ENCODE assay signal across 20 cellular contexts in the genomic region with DNA sequence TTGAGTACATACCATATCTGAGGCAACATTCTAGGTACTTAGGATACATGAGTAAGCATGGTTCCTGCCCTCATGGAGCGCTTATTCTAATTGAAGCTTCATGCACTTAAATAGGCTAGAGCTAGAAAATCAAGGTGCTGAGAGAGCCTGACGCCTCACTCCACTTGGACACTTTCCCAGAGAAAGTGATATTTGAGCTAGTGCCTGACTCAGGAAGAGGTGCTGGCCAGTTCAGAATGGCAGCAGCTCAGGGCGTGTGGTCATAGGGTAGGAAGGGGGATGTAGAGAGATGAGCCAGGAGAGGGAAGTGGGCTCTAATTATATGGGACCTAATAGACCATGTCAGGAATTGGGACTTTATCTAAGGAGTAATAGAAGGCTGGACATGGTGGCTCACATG. TPM values are rescaled to one million over a fixed set of nuclear protein-coding genes. Genes with fewer than 3 reads are reported as not detected.
DNase-seq lines count a peak whose midpoint lies in the region; ATAC-seq, FAIRE-seq and TF ChIP-seq lines count a peak whose summit lies in the region.
"Had no signal": no experiment of that assay in that cellular context is flagged by ENCODE, and none has a peak within 500 bp of the region (broad histone marks: within the 10 kb centered on the region; RNA-seq: fewer than 3 reads in every experiment).

No MANE protein-coding gene starts in this region.

- H3K36me3 ChIP-seq in PC-3 (ENCODE audit: low read depth, low read length) (peaks cover 3% of the 10 kb centered on the region), mesendoderm (ENCODE audit: control insufficient read depth, insufficient read depth, low read length) (peaks cover 2% of the 10 kb centered on the region)

- no peak overlapping the region for H3K4ac ChIP-seq in mesendoderm (ENCODE audit: low read depth, low read length)

- H3K4me3 Mint-ChIP-seq in neural crest cell, result no peak overlapping the region
- no peak overlapping the region for H3K4me3 Mint-ChIP-seq in activated CD8-positive, alpha-beta T cell treated with anti-CD3 and anti-CD28 coated beads for 36 hours
- H3K4me3 Mint-ChIP-seq: activated naive CD8-positive, alpha-beta T cell; CD4-positive, CD25-positive, alpha-beta regulatory T cell; stimulated activated naive B cell treated with anti-CD40 and anti-IgM and Interleukin-4, amounts not matched to agents 10 μg/mL and 1 μg/mL and 100 μg/mL, for 72 hours had no signal

- DNase-seq in H54 (ENCODE audit: insufficient read length, low spot score), result peak; percentile 35
- DNase-seq in PC-3, result peak; percentile 61
- peak; percentile 44 for DNase-seq in fibroblast of gingiva (ENCODE audit: low read depth)
- no peak for DNase-seq in neural crest cell (ENCODE audit: low read depth, low spot score)
- no peak for DNase-seq in mesendoderm
- no peak for DNase-seq in caudate nucleus (lab: John Stamatoyannopoulos, UW)
- DNase-seq in activated CD8-positive, alpha-beta T cell treated with anti-CD3 and anti-CD28 coated beads for 36 hours, result no peak
- DNase-seq in stimulated activated CD4-positive, alpha-beta T cell treated with anti-CD3 and anti-CD28 coated beads, Interleukin-4, amount 100 ng/mL, for 4 hours, result no peak
- DNase-seq: CD4-positive, CD25-positive, alpha-beta regulatory T cell; erythroblast; midbrain; NCI-H187; NCI-H526 treated with DMSO at 0.1 percent for 48 hours; PC-9; stimulated activated naive B cell treated with anti-CD40 and anti-IgM and Interleukin-4, amounts not matched to agents 10 μg/mL and 1 μg/mL and 100 μg/mL, for 72 hours had no signal

- POLR2A ChIA-PET in PC-3 (lab: Charles Lee; ENCODE audit: unreplicated experiment), result no interaction called here
- POLR2A ChIA-PET in activated CD8-positive, alpha-beta T cell treated with anti-CD3 and anti-CD28 coated beads for 36 hours (lab: Charles Lee), result interaction anchor here (0.6 kb wide), 1 partner anchor 46 kb away, joined by 3 read pairs; no protein-coding TSS in a partner anchor

- H2AFZ ChIP-seq in PC-3 (ENCODE audit: low read length), result no peak overlapping the region
- H2AFZ ChIP-seq: hepatocyte, PC-9 had no signal

- no peak overlapping the region for H2AK5ac ChIP-seq in mesendoderm (ENCODE audit: low read length)

- FAIRE-seq in H54 (lab: Jason Lieb, UNC), result no peak
- FAIRE-seq: keratinocyte had no signal

- H2BK15ac ChIP-seq in mesendoderm (replicated peaks; ENCODE audit: low read depth), result no peak overlapping the region

- H3K27ac ChIP-seq in PC-3 (ENCODE audit: low read length) (no peak overlapping the region), mesendoderm (ENCODE audit: low read depth, low read length) (no peak overlapping the region), caudate nucleus (ENCODE audit: low read depth, low read length) (no peak overlapping the region)
- H3K27ac ChIP-seq: dorsolateral prefrontal cortex, hepatocyte, PC-9, tibial artery had no signal

- peak overlapping the region; percentile 19 for H3K27ac Mint-ChIP-seq in neural crest cell (ENCODE audit: unreplicated experiment)
- H3K27ac Mint-ChIP-seq in activated CD8-positive, alpha-beta T cell treated with anti-CD3 and anti-CD28 coated beads for 36 hours, result no peak overlapping the region
- H3K27ac Mint-ChIP-seq: activated naive CD8-positive, alpha-beta T cell; CD4-positive, CD25-positive, alpha-beta regulatory T cell; stimulated activated naive B cell treated with anti-CD40 and anti-IgM and Interleukin-4, amounts not matched to agents 10 μg/mL and 1 μg/mL and 100 μg/mL, for 72 hours had no signal

- H2BK120ac ChIP-seq in mesendoderm (ENCODE audit: low read depth, low read length), result no peak overlapping the region

- no peaks in the 10 kb centered on the region for H3F3A ChIP-seq in PC-3 (ENCODE audit: low read length, unreplicated experiment)

- intact Hi-C loops in PC-3 (cut with micrococcal nuclease), result no loop called here
- intact Hi-C loops in activated CD8-positive, alpha-beta T cell treated with anti-CD3 and anti-CD28 coated beads for 36 hours (cut with micrococcal nuclease), result no loop called here

- BruUV-seq in PC-3 (replicated peaks; lab: Mats Ljungman, UMichigan), result no TSS peak

- H3K36me3 Mint-ChIP-seq in neural crest cell (ENCODE audit: low read depth), result peaks cover 15% of the 10 kb centered on the region
- H3K36me3 Mint-ChIP-seq in activated CD8-positive, alpha-beta T cell treated with anti-CD3 and anti-CD28 coated beads for 36 hours (ENCODE audit: low read depth), result peaks cover 10% of the 10 kb centered on the region

- H3K9ac ChIP-seq in PC-3 (ENCODE audit: low read length) (no peak overlapping the region), mesendoderm (ENCODE audit: low read length) (no peak overlapping the region)

- H3K9me3 Mint-ChIP-seq in neural crest cell, result no peaks in the 10 kb centered on the region
- H3K9me3 Mint-ChIP-seq in activated CD8-positive, alpha-beta T cell treated with anti-CD3 and anti-CD28 coated beads for 36 hours, result no peaks in the 10 kb centered on the region
- H3K9me3 Mint-ChIP-seq: CD4-positive, CD25-positive, alpha-beta regulatory T cell; stimulated activated naive B cell treated with anti-CD40 and anti-IgM and Interleukin-4, amounts not matched to agents 10 μg/mL and 1 μg/mL and 100 μg/mL, for 72 hours had no signal

- H3K4me1 Mint-ChIP-seq in neural crest cell, result peaks cover 5% of the 10 kb centered on the region
- peaks cover 4% of the 10 kb centered on the region for H3K4me1 Mint-ChIP-seq in activated CD8-positive, alpha-beta T cell treated with anti-CD3 and anti-CD28 coated beads for 36 hours (ENCODE audit: low read depth)
- H3K4me1 Mint-ChIP-seq: stimulated activated naive B cell treated with anti-CD40 and anti-IgM and Interleukin-4, amounts not matched to agents 10 μg/mL and 1 μg/mL and 100 μg/mL, for 72 hours had no signal

- WGBS in mesendoderm (ENCODE audit: extremely low coverage, insufficient coverage, low lambda C conversion rate), result no CpG with 5 or more reads among the region's 3 CpGs

- H3K4me2 ChIP-seq in PC-3 (ENCODE audit: low read length), result no peak overlapping the region
- no peak overlapping the region for H3K4me2 ChIP-seq in mesendoderm (ENCODE audit: low read length)
- H3K4me2 ChIP-seq: hepatocyte, PC-9 had no signal

- peak; percentile 87 for ATAC-seq in PC-3
- ATAC-seq in activated CD8-positive, alpha-beta T cell treated with anti-CD3 and anti-CD28 coated beads for 36 hours, result no peak
- ATAC-seq: stimulated activated naive B cell treated with anti-CD40 and anti-IgM and Interleukin-4, amounts not matched to agents 10 μg/mL and 1 μg/mL and 100 μg/mL, for 72 hours had no signal

- TF ChIP-seq POLR2A in H54 (IDR thresholded peaks at IDR 0.05; ENCODE audit: low read depth, low read length), result no peak

- CTCF ChIA-PET in PC-3 (lab: Charles Lee), result interaction anchor here (0.6 kb wide), 2 partner anchors 199 to 352 kb away, joined by 3 to 4 read pairs; no protein-coding TSS in a partner anchor
- CTCF ChIA-PET in activated CD8-positive, alpha-beta T cell treated with anti-CD3 and anti-CD28 coated beads for 36 hours (lab: Charles Lee), result no interaction called here

- no peak overlapping the region for H2BK5ac ChIP-seq in mesendoderm (ENCODE audit: low read length)

- no peaks in the 10 kb centered on the region for H3K27me3 ChIP-seq in PC-3 (ENCODE audit: low read length)
- H3K27me3 ChIP-seq in mesendoderm (ENCODE audit: insufficient read depth, low read length, poor library complexity), result no peaks in the 10 kb centered on the region
- H3K27me3 ChIP-seq: dorsolateral prefrontal cortex, hepatocyte, tibial artery had no signal

- H3K18ac ChIP-seq in mesendoderm (ENCODE audit: low read length), result no peak overlapping the region

- TF ChIP-seq CTCF in PC-3 (conservative IDR thresholded peaks at IDR 0.05; ENCODE audit: low read depth, low read length), result no peak
- no peak for TF ChIP-seq CTCF in neural crest cell (conservative IDR thresholded peaks at IDR 0.05)
- TF ChIP-seq CTCF in activated CD8-positive, alpha-beta T cell treated with anti-CD3 and anti-CD28 coated beads for 36 hours (IDR thresholded peaks at IDR 0.05), result no peak

- no peak overlapping the region for H4K8ac ChIP-seq in mesendoderm (ENCODE audit: low read depth, low read length)

- H3K4me1 ChIP-seq in PC-3 (ENCODE audit: insufficient read depth, low read length) (peaks cover 9% of the 10 kb centered on the region), mesendoderm (ENCODE audit: control insufficient read depth, low read depth, low read length) (no peaks in the 10 kb centered on the region)
- H3K4me1 ChIP-seq: tibial artery had no signal

- no peaks in the 10 kb centered on the region for H3K9me2 ChIP-seq in PC-3 (replicated peaks; ENCODE audit: low read length)

- H3K79me2 ChIP-seq in PC-3 (ENCODE audit: low read length), result no peaks in the 10 kb centered on the region
- H3K79me2 ChIP-seq in mesendoderm (ENCODE audit: control insufficient read depth, insufficient read depth, low read length), result no peaks in the 10 kb centered on the region

- H3K4me3 ChIP-seq in PC-3 (ENCODE audit: low read length) (no peak overlapping the region), mesendoderm (ENCODE audit: low read length) (no peak overlapping the region)
- H3K4me3 ChIP-seq: dorsolateral prefrontal cortex, hepatocyte, PC-9, tibial artery had no signal

- no peaks in the 10 kb centered on the region for H3K9me3 ChIP-seq in PC-3 (ENCODE audit: low read length)
- H3K9me3 ChIP-seq: tibial artery had no signal

- no peaks in the 10 kb centered on the region for H4K20me1 ChIP-seq in PC-3 (ENCODE audit: low read length)

- H3K56ac ChIP-seq in mesendoderm (ENCODE audit: low read length), result no peak overlapping the region

- no peak overlapping the region for H4K5ac ChIP-seq in mesendoderm (ENCODE audit: low read length)

- H3K23ac ChIP-seq in mesendoderm (ENCODE audit: low read length), result no peak overlapping the region

- H3K27me3 Mint-ChIP-seq in neural crest cell (ENCODE audit: low read depth), result no peaks in the 10 kb centered on the region
- H3K27me3 Mint-ChIP-seq in activated CD8-positive, alpha-beta T cell treated with anti-CD3 and anti-CD28 coated beads for 36 hours, result no peaks in the 10 kb centered on the region
- H3K27me3 Mint-ChIP-seq: activated naive CD8-positive, alpha-beta T cell; CD4-positive, CD25-positive, alpha-beta regulatory T cell; stimulated activated naive B cell treated with anti-CD40 and anti-IgM and Interleukin-4, amounts not matched to agents 10 μg/mL and 1 μg/mL and 100 μg/mL, for 72 hours had no signal

- no peaks in the 10 kb centered on the region for H3K79me1 ChIP-seq in mesendoderm (ENCODE audit: low read length)

RNA-seq across cellular contexts. Expression of gene TULP3, which starts 33.3 kb away (rescaled TPM):
- total RNA-seq in PC-3 (2014; rRNA removed) (19.8 and 22.6 TPM in 2 replicates), neural crest cell (28.8 and 30.2 TPM in 2 replicates)
- polyA plus RNA-seq in mesendoderm (2013, experiment 1 of 2), result 24.9 TPM
- 26.2 TPM for polyA plus RNA-seq in mesendoderm (2013, experiment 2 of 2)
- 1 to 10 TPM; 5.6 to 6.0 TPM for total RNA-seq in activated CD8-positive, alpha-beta T cell treated with anti-CD3 and anti-CD28 coated beads for 36 hours

RNA-seq across cellular contexts. Expression of gene TEAD4, which starts 35.2 kb away (rescaled TPM):
- 22.3 and 27.7 TPM in 2 replicates for total RNA-seq in PC-3 (2014; rRNA removed)
- total RNA-seq in neural crest cell, result 28.6 and 30.9 TPM in 2 replicates
- polyA plus RNA-seq in mesendoderm (2013, experiment 1 of 2), result 110 TPM
- polyA plus RNA-seq in mesendoderm (2013, experiment 2 of 2), result 112 TPM
- total RNA-seq in activated CD8-positive, alpha-beta T cell treated with anti-CD3 and anti-CD28 coated beads for 36 hours, result 1 to 10 TPM; 4.5 to 4.6 TPM
- total RNA-seq: CD4-positive, CD25-positive, alpha-beta regulatory T cell had no signal
- polyA plus RNA-seq: CD4-positive, CD25-positive, alpha-beta regulatory T cell had no signal

RNA-seq across cellular contexts. Expression of gene RHNO1, which starts 47.0 kb away (rescaled TPM):
- 42.0 and 43.3 TPM in 2 replicates for total RNA-seq in PC-3 (2014; rRNA removed)
- total RNA-seq in neural crest cell, result 55.5 and 60.5 TPM in 2 replicates
- 66.8 TPM for polyA plus RNA-seq in mesendoderm (2013, experiment 1 of 2)
- 70.5 TPM for polyA plus RNA-seq in mesendoderm (2013, experiment 2 of 2)
- total RNA-seq in activated CD8-positive, alpha-beta T cell treated with anti-CD3 and anti-CD28 coated beads for 36 hours, result 10 to 100 TPM; 56.9 to 62.9 TPM

RNA-seq across cellular contexts. Expression of gene FOXM1, which starts 47.0 kb away (rescaled TPM):
- total RNA-seq in PC-3 (2014; rRNA removed) (71.4 and 88.6 TPM in 2 replicates), neural crest cell (147 and 149 TPM in 2 replicates)
- polyA plus RNA-seq in mesendoderm (2013, experiment 1 of 2), result 109 TPM
- 111 TPM for polyA plus RNA-seq in mesendoderm (2013, experiment 2 of 2)
- 10 to 100 TPM; 64.4 to 64.8 TPM for total RNA-seq in activated CD8-positive, alpha-beta T cell treated with anti-CD3 and anti-CD28 coated beads for 36 hours

Comparison
In these comparisons a context has a peak if more than half of its experiments do, and no peak if none do; other contexts are left out.
1. DNase-seq: peak in H54 (single experiment), PC-3 (single experiment) and fibroblast of gingiva (single experiment); none in neural crest cell (single experiment), mesendoderm (single experiment), caudate nucleus (0 of 61), activated CD8-positive, alpha-beta T cell treated with anti-CD3 and anti-CD28 coated beads for 36 hours (single experiment) and stimulated activated CD4-positive, alpha-beta T cell treated with anti-CD3 and anti-CD28 coated beads, Interleukin-4, amount 100 ng/mL, for 4 hours (0 of 2).